18 cellular contexts compared by ENCODE assay signal in genomic region chr12:1536817-1537216, GRCh38. TPM values are rescaled to one million over a fixed set of nuclear protein-coding genes. Genes with fewer than 3 reads are reported as not detected.
DNase-seq lines count a peak whose midpoint lies in the region; TF ChIP-seq lines count a peak whose summit lies in the region.
"Had no signal": no experiment of that assay in that cellular context is flagged by ENCODE, and none has a peak within 500 bp of the region (broad histone marks: within the 10 kb centered on the region; RNA-seq: fewer than 3 reads in every experiment).

No MANE protein-coding gene starts in this region.

- H3K4me1 Mint-ChIP-seq in HFFc6 (ENCODE audit: low read depth), result peaks cover 95% of the 10 kb centered on the region
- H3K4me1 Mint-ChIP-seq in Caco-2 (ENCODE audit: low read depth, unreplicated experiment), result peaks cover 6% of the 10 kb centered on the region

- H3K4me1 ChIP-seq in esophagus squamous epithelium (peaks cover 2 to 47% (median 4%) of the 10 kb centered on the region in 3 donors), Caco-2 (no peaks in the 10 kb centered on the region)
- H3K4me1 ChIP-seq: BE2C had no signal

- no peak overlapping the region for H3K4me3 ChIP-seq in fibroblast of villous mesenchyme (ENCODE audit: low read depth, low read length)
- H3K4me3 ChIP-seq in esophagus squamous epithelium, result no peak overlapping the region
- H3K4me3 ChIP-seq in Caco-2 (ENCODE audit: low read depth, low read length), result no peak overlapping the region
- H3K4me3 ChIP-seq: A549 had no signal

- no peak overlapping the region for H3K27ac ChIP-seq in esophagus squamous epithelium
- H3K27ac ChIP-seq: A549, C4-2B had no signal

- no peaks in the 10 kb centered on the region for H3K9me3 Mint-ChIP-seq in HFFc6
- no peaks in the 10 kb centered on the region for H3K9me3 Mint-ChIP-seq in Caco-2 (ENCODE audit: unreplicated experiment)
- H3K9me3 Mint-ChIP-seq: CD4-positive, alpha-beta memory T cell; H9 had no signal

- POLR2A ChIA-PET in Caco-2 (lab: Charles Lee), result no interaction called here

- DNase-seq in HFFc6 (no peak), NCI-H526 treated with DMSO at 0.1 percent for 48 hours (lab: John Stamatoyannopoulos, UW) (peak; percentile 87), fibroblast of villous mesenchyme (ENCODE audit: low read depth) (peak; percentile 20), esophagus squamous epithelium (lab: John Stamatoyannopoulos, UW) (no peak), Caco-2 (no peak), inferior parietal cortex (ENCODE audit: extremely low spot score) (no peak), GM10266 (ENCODE audit: extremely low spot score) (no peak)
- DNase-seq: BE2C; CD4-positive, alpha-beta memory T cell; DMS153; DND-41; GDM1; GOT3; KG1 had no signal

- H3K36me3 ChIP-seq in esophagus squamous epithelium (no peaks in the 10 kb centered on the region), Caco-2 (ENCODE audit: control insufficient read depth, insufficient read depth, low read length) (no peaks in the 10 kb centered on the region)
- H3K36me3 ChIP-seq: BE2C had no signal

- TF ChIP-seq CTCF in HFFc6 (IDR thresholded peaks at IDR 0.05) (no peak), fibroblast of villous mesenchyme (IDR thresholded peaks at IDR 0.05; ENCODE audit: insufficient read depth, low read depth, low read length) (no peak), esophagus squamous epithelium (IDR thresholded peaks at IDR 0.05) (no peak), Caco-2 (IDR thresholded peaks at IDR 0.05; ENCODE audit: insufficient read depth in 1 of 2, low read depth in 1 of 2, low read length in 1 of 2, severe bottlenecking in 1 of 2, unreplicated experiment in 1 of 2) (no peak), GM10266 (IDR thresholded peaks at IDR 0.05; ENCODE audit: control insufficient read depth, insufficient read depth, low read depth, missing control alignments) (no peak)

- WGBS in esophagus squamous epithelium, 2 donors, result 76 to 80% methylated on average over 4 of the region's 4 CpGs

- CTCF ChIA-PET in Caco-2 (lab: Charles Lee), result no interaction called here

- H3K27ac Mint-ChIP-seq in HFFc6 (peak overlapping the region; percentile 30), Caco-2 (ENCODE audit: unreplicated experiment) (no peak overlapping the region)
- H3K27ac Mint-ChIP-seq: CD4-positive, alpha-beta memory T cell; H9; IgD-negative memory B cell had no signal

- no peak overlapping the region for H3K4me3 Mint-ChIP-seq in HFFc6
- no peak overlapping the region for H3K4me3 Mint-ChIP-seq in Caco-2 (ENCODE audit: unreplicated experiment)
- H3K4me3 Mint-ChIP-seq: CD4-positive, alpha-beta memory T cell; H9; IgD-negative memory B cell had no signal

- H3K36me3 Mint-ChIP-seq in HFFc6 (ENCODE audit: low read depth) (peaks cover 48% of the 10 kb centered on the region), Caco-2 (ENCODE audit: insufficient read depth, unreplicated experiment) (no peaks in the 10 kb centered on the region)
- H3K36me3 Mint-ChIP-seq: CD4-positive, alpha-beta memory T cell; IgD-negative memory B cell had no signal

- H3K9me3 ChIP-seq in esophagus squamous epithelium (no peaks in the 10 kb centered on the region), Caco-2 (no peaks in the 10 kb centered on the region)
- H3K9me3 ChIP-seq: A549, BE2C had no signal

- no TSS peak for BruUV-seq in Caco-2 (replicated peaks; lab: Mats Ljungman, UMichigan)

- no peak for TF ChIP-seq POLR2A in esophagus squamous epithelium (IDR thresholded peaks at IDR 0.05)

- intact Hi-C loops in esophagus squamous epithelium (cut with DNase I), result no loop called here
- intact Hi-C loops in Caco-2 (cut with micrococcal nuclease; ENCODE audit: unreplicated experiment), result no loop called here

- H3K27me3 ChIP-seq in esophagus squamous epithelium (peaks cover 0 to 33% (median 3%) of the 10 kb centered on the region in 4 donors), Caco-2 (replicated peaks; ENCODE audit: control insufficient read depth, insufficient read depth, low read length) (peaks cover 4% of the 10 kb centered on the region; the same call in 1 of the 2 replicates)

- H3K27me3 Mint-ChIP-seq in HFFc6 (ENCODE audit: insufficient read depth) (no peaks in the 10 kb centered on the region; the same call in 1 of the 2 replicates), Caco-2 (ENCODE audit: insufficient read depth, unreplicated experiment) (peaks cover 26% of the 10 kb centered on the region)

RNA-seq across cellular contexts. Expression of gene FBXL14, which starts 57.6 kb away (rescaled TPM):
- 1 to 10 TPM; 5.2 to 6.5 (median 5.4) TPM for total RNA-seq in HFFc6 (2021; fragmentation: NEBNext Ultra II Directional; extraction: Animal tissue kit (Norgen Biotek cat#: 25700))
- 7.4 and 9.5 TPM in 2 replicates for total RNA-seq in fibroblast of villous mesenchyme
- 10 to 100 TPM in 1 of 4 donors, 1 to 10 TPM in 3; 6.5 to 14.9 (median 8.8) TPM for total RNA-seq in esophagus squamous epithelium
- 23.6 and 25.5 TPM in 2 replicates for total RNA-seq in Caco-2 (2022)

Comparison
In these comparisons a context has a peak if more than half of its experiments do, and no peak if none do; other contexts are left out.
1. DNase-seq: peak in NCI-H526 treated with DMSO at 0.1 percent for 48 hours (single experiment) and fibroblast of villous mesenchyme (single experiment); none in HFFc6 (single experiment), esophagus squamous epithelium (single experiment), Caco-2 (0 of 2), inferior parietal cortex (single experiment) and GM10266 (single experiment).